Comparison of ENCODE assay signal across 1 cellular context in the genomic region with DNA sequence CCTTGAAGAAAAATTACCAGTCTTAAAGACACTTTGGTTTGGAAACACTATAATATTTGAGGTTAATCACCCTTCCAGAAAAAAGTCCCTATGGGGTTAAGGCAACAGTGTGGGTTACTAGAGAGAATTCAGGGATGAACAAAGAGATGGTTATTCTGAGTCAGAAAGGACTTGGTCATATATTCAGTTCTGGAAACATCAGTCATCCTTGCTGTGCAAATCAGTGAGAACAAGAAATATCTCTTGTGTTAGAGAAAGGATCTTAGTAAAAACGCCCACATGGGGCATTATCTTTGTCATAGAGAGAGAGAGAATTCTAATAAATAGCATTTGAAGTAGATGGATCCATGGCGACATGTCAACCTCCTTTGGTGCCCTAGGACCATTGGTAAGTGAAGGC.
A peak's percentile ranks its signal among the peaks of the same experiment; 100 is the strongest.
TF ChIP-seq lines count a peak whose summit lies in the region.

No MANE protein-coding gene starts in this region.

TF ChIP-seq in GM12878, 131 proteins besides CTCF, POLR2A, EP300 and RAD21 (continued from another document):
- no peak for TF ChIP-seq ATF7 (IDR thresholded peaks at IDR 0.05; ENCODE audit: low read depth)
- peak; percentile 71; the same call in 1 of the 2 replicates for TF ChIP-seq BCL11A (IDR thresholded peaks at IDR 0.05; ENCODE audit: low read depth, low read length)
- TF ChIP-seq IRF4 (IDR thresholded peaks at IDR 0.05; ENCODE audit: low read depth, low read length) = peak; percentile 59; the same call in 1 of the 2 replicates
- TF ChIP-seq, protein P1, sequence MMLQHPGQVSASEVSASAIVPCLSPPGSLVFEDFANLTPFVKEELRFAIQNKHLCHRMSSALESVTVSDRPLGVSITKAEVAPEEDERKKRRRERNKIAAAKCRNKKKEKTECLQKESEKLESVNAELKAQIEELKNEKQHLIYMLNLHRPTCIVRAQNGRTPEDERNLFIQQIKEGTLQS (IDR thresholded peaks at IDR 0.05; ENCODE audit: borderline replicate concordance, extremely low read depth, low read depth, low read length) = no peak
- TF ChIP-seq GABPA (IDR thresholded peaks at IDR 0.05; ENCODE audit: low read depth) = peak; percentile 37; the same call in 1 of the 2 replicates
- no peak for TF ChIP-seq TAF1 (IDR thresholded peaks at IDR 0.05; ENCODE audit: borderline replicate concordance, low read depth, low read length)
- TF ChIP-seq YBX1 (IDR thresholded peaks at IDR 0.05) = no peak
- no peak for TF ChIP-seq CBX3 (IDR thresholded peaks at IDR 0.05; ENCODE audit: borderline replicate concordance, low read depth)
- TF ChIP-seq, protein P2, sequence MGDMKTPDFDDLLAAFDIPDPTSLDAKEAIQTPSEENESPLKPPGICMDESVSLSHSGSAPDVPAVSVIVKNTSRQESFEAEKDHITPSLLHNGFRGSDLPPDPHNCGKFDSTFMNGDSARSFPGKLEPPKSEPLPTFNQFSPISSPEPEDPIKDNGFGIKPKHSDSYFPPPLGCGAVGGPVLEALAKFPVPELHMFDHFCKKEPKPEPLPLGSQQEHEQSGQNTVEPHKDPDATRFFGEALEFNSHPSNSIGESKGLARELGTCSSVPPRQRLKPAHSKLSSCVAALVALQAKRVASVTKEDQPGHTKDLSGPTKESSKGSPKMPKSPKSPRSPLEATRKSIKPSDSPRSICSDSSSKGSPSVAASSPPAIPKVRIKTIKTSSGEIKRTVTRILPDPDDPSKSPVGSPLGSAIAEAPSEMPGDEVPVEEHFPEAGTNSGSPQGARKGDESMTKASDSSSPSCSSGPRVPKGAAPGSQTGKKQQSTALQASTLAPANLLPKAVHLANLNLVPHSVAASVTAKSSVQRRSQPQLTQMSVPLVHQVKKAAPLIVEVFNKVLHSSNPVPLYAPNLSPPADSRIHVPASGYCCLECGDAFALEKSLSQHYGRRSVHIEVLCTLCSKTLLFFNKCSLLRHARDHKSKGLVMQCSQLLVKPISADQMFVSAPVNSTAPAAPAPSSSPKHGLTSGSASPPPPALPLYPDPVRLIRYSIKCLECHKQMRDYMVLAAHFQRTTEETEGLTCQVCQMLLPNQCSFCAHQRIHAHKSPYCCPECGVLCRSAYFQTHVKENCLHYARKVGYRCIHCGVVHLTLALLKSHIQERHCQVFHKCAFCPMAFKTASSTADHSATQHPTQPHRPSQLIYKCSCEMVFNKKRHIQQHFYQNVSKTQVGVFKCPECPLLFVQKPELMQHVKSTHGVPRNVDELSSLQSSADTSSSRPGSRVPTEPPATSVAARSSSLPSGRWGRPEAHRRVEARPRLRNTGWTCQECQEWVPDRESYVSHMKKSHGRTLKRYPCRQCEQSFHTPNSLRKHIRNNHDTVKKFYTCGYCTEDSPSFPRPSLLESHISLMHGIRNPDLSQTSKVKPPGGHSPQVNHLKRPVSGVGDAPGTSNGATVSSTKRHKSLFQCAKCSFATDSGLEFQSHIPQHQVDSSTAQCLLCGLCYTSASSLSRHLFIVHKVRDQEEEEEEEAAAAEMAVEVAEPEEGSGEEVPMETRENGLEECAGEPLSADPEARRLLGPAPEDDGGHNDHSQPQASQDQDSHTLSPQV (IDR thresholded peaks at IDR 0.05) = no peak
